1 cellular context compared by ENCODE assay signal in genomic region chr1:213393860-213394259, GRCh38.
TF ChIP-seq lines count a peak whose summit lies in the region.

No MANE protein-coding gene starts in this region.

TF ChIP-seq in HepG2, 621 proteins besides CTCF, POLR2A, EP300 and RAD21 (continued from another document and continues in another):
- TF ChIP-seq ZBTB26 (CRISPR knock-in tag; IDR thresholded peaks at IDR 0.05; ENCODE audit: borderline replicate concordance) (peak; percentile 93), ZSCAN25 (CRISPR knock-in tag; IDR thresholded peaks at IDR 0.05) (0 out of 2 replicates have a peak, but pooled peaks have one; percentile 22), NFYB (CRISPR knock-in tag; IDR thresholded peaks at IDR 0.05) (no peak), ZNF224 (CRISPR knock-in tag; IDR thresholded peaks at IDR 0.05) (no peak), ZNF143 (CRISPR knock-in tag; IDR thresholded peaks at IDR 0.05) (0 out of 2 replicates have a peak, but pooled peaks have one; percentile 29), KDM1A (CRISPR knock-in tag; IDR thresholded peaks at IDR 0.05) (no peak), FOXP1 (IDR thresholded peaks at IDR 0.05) (peak; percentile 66), FOXP1 (CRISPR knock-in tag; IDR thresholded peaks at IDR 0.05) (peak; percentile 89), GABPA (IDR thresholded peaks at IDR 0.05; ENCODE audit: low read depth, low read length) (no peak), GABPA (CRISPR knock-in tag; IDR thresholded peaks at IDR 0.05; ENCODE audit: low read depth) (no peak), MXD4 (CRISPR knock-in tag; IDR thresholded peaks at IDR 0.05) (no peak), ZNF557 (CRISPR knock-in tag; IDR thresholded peaks at IDR 0.05) (peak; percentile 66; the same call in 1 of the 2 replicates), KDM6A (CRISPR knock-in tag; IDR thresholded peaks at IDR 0.05; ENCODE audit: low read depth) (peak; percentile 33; the same call in 1 of the 2 replicates), REXO4 (CRISPR knock-in tag; IDR thresholded peaks at IDR 0.05; ENCODE audit: borderline replicate concordance) (no peak), PRDM10 (CRISPR knock-in tag; IDR thresholded peaks at IDR 0.05; ENCODE audit: low read depth) (no peak), THAP8 (CRISPR knock-in tag; IDR thresholded peaks at IDR 0.05; ENCODE audit: borderline replicate concordance) (no peak), ZBTB49 (CRISPR knock-in tag; IDR thresholded peaks at IDR 0.05; ENCODE audit: borderline replicate concordance) (no peak), SIN3B (IDR thresholded peaks at IDR 0.05; ENCODE audit: low read length) (no peak), PAWR (CRISPR knock-in tag; IDR thresholded peaks at IDR 0.05; ENCODE audit: borderline replicate concordance) (no peak), ZNF432 (CRISPR knock-in tag; IDR thresholded peaks at IDR 0.05; ENCODE audit: borderline replicate concordance) (no peak), CBX1 (IDR thresholded peaks at IDR 0.05; ENCODE audit: low read depth) (no peak), KLF15 (CRISPR knock-in tag; IDR thresholded peaks at IDR 0.05; ENCODE audit: borderline replicate concordance) (no peak), ADNP (CRISPR knock-in tag; IDR thresholded peaks at IDR 0.05) (no peak), RCOR2 (CRISPR knock-in tag; IDR thresholded peaks at IDR 0.05) (0 out of 2 replicates have a peak, but pooled peaks have one; percentile 53), HDAC6 (IDR thresholded peaks at IDR 0.05; ENCODE audit: low read depth, low read length) (no peak), PPARG (CRISPR knock-in tag; conservative IDR thresholded peaks at IDR 0.05) (no peak), AKNA (CRISPR knock-in tag; IDR thresholded peaks at IDR 0.05; ENCODE audit: borderline replicate concordance) (no peak), XBP1 (CRISPR knock-in tag; IDR thresholded peaks at IDR 0.05) (no peak), ASH2L (IDR thresholded peaks at IDR 0.05; ENCODE audit: insufficient read length, low read depth, low read length) (peak; percentile 50), REPIN1 (CRISPR knock-in tag; IDR thresholded peaks at IDR 0.05; ENCODE audit: borderline replicate concordance, low read depth) (no peak), SOX13 (IDR thresholded peaks at IDR 0.05) (0 out of 2 replicates have a peak, but pooled peaks have one; percentile 17), SOX13 (CRISPR knock-in tag; conservative IDR thresholded peaks at IDR 0.05 in 1 of 2, IDR thresholded peaks at IDR 0.05 in 1 of 2) (peak in 1 of 2 experiments; percentile 56; a peak in 1 of 4 replicates), MAZ (IDR thresholded peaks at IDR 0.05; ENCODE audit: borderline replicate concordance, low read depth, low read length) (no peak), MAZ (CRISPR knock-in tag; IDR thresholded peaks at IDR 0.05; ENCODE audit: low read depth) (no peak), ZSCAN30 (CRISPR knock-in tag; IDR thresholded peaks at IDR 0.05) (no peak), ZFP36L1 (CRISPR knock-in tag; IDR thresholded peaks at IDR 0.05) (no peak), SRSF9 (IDR thresholded peaks at IDR 0.05; ENCODE audit: borderline replicate concordance, insufficient read depth, low read depth, low read length, poor library complexity, severe bottlenecking) (no peak), MYNN (CRISPR knock-in tag; IDR thresholded peaks at IDR 0.05; ENCODE audit: low read depth) (no peak), CSRNP2 (CRISPR knock-in tag; conservative IDR thresholded peaks at IDR 0.05; ENCODE audit: low read depth) (no peak), ZFP91 (CRISPR knock-in tag; IDR thresholded peaks at IDR 0.05; ENCODE audit: borderline replicate concordance) (peak; percentile 62; the same call in 1 of the 2 replicates), CC2D1A (CRISPR knock-in tag; IDR thresholded peaks at IDR 0.05) (no peak), CERS6 (CRISPR knock-in tag; IDR thresholded peaks at IDR 0.05) (no peak), SMAD1 (CRISPR knock-in tag; IDR thresholded peaks at IDR 0.05; ENCODE audit: borderline replicate concordance, low read depth) (no peak), ZNF597 (CRISPR knock-in tag; IDR thresholded peaks at IDR 0.05) (no peak), DNMT3B (CRISPR knock-in tag; conservative IDR thresholded peaks at IDR 0.05) (no peak)
